9 cellular contexts compared by ENCODE assay signal in genomic region chr13:99086869-99087129, GRCh38.
DNase-seq lines count a peak whose midpoint lies in the region; ATAC-seq and TF ChIP-seq lines count a peak whose summit lies in the region.
"Had no signal": no experiment of that assay in that cellular context is flagged by ENCODE, and none has a peak within 500 bp of the region (broad histone marks: within the 10 kb centered on the region; RNA-seq: fewer than 3 reads in every experiment).

No MANE protein-coding gene starts in this region.

- no peak overlapping the region for H3K27ac Mint-ChIP-seq in central memory CD8-positive, alpha-beta T cell (ENCODE audit: low read depth)

- peak overlapping the region; percentile 72 for H3K4me2 ChIP-seq in SU-DHL-6 (ENCODE audit: low read depth, low read length, poor library complexity, severe bottlenecking)

- no peaks in the 10 kb centered on the region for H4K20me1 ChIP-seq in SU-DHL-6 (ENCODE audit: low read depth, low read length)

- H3K9me3 ChIP-seq in SU-DHL-6 (ENCODE audit: insufficient read depth, low read length) (no peaks in the 10 kb centered on the region), mesodermal cell (ENCODE audit: control insufficient read depth, low read length) (no peaks in the 10 kb centered on the region)

- H3K9ac ChIP-seq in SU-DHL-6 (ENCODE audit: low read length) = peak overlapping the region; percentile 76

- no peaks in the 10 kb centered on the region for H3K27me3 Mint-ChIP-seq in central memory CD8-positive, alpha-beta T cell
- H3K27me3 Mint-ChIP-seq: activated naive CD4-positive, alpha-beta T cell treated with anti-CD3 and anti-CD28 coated beads, Interleukin-2, amount 50 U/mL, for 24 hours had no signal

- H3K79me2 ChIP-seq in SU-DHL-6 (ENCODE audit: insufficient read depth, low read length) = no peaks in the 10 kb centered on the region

- 0 out of 2 replicates have a peak, but pooled peaks cover 3% of the 10 kb centered on the region for H3F3A ChIP-seq in SU-DHL-6 (ENCODE audit: insufficient read depth)

- H3K4me1 ChIP-seq in mesodermal cell (ENCODE audit: control insufficient read depth, insufficient read depth, low read length, poor library complexity, severe bottlenecking) = peaks cover 7% of the 10 kb centered on the region

- H3K4me1 Mint-ChIP-seq in central memory CD8-positive, alpha-beta T cell = peaks cover 33% of the 10 kb centered on the region

- H3K4me3 ChIP-seq in SU-DHL-6 (ENCODE audit: insufficient read depth, low read length, poor library complexity, severe bottlenecking) (peak overlapping the region; percentile 65), mesodermal cell (ENCODE audit: extremely low read depth, insufficient read depth, low read length, poor library complexity, severe bottlenecking) (peak overlapping the region; percentile 64)

- TF ChIP-seq CTCF in SU-DHL-6 (IDR thresholded peaks at IDR 0.05; ENCODE audit: insufficient read depth, low read length, poor library complexity, severe bottlenecking) = no peak

- H3K27ac ChIP-seq in SU-DHL-6 (ENCODE audit: low read depth, low read length) (peak overlapping the region; percentile 48), mesodermal cell (ENCODE audit: low read depth, low read length, severe bottlenecking) (no peak overlapping the region), temporal lobe (ENCODE audit: low read depth, low read length) (peak overlapping the region; percentile 89)

- ATAC-seq in GM19043 (IDR thresholded peaks at IDR 0.05; ENCODE audit: low read depth, unreplicated experiment) (peak; percentile 18), HG02981 (IDR thresholded peaks at IDR 0.05; ENCODE audit: unreplicated experiment) (peak; percentile 15)
- ATAC-seq in central memory CD8-positive, alpha-beta T cell (replicated peaks; ENCODE audit: extremely low read depth, poor library complexity, severe bottlenecking) = peak; percentile 6

- H3K36me3 ChIP-seq in SU-DHL-6 (ENCODE audit: low read length) (no peaks in the 10 kb centered on the region), mesodermal cell (ENCODE audit: control insufficient read depth, insufficient read depth, low read length) (no peaks in the 10 kb centered on the region)

- peak overlapping the region; percentile 93 for H2AFZ ChIP-seq in SU-DHL-6 (ENCODE audit: low read depth, low read length, severe bottlenecking)

- H3K27me3 ChIP-seq in SU-DHL-6 (ENCODE audit: low read length) = no peaks in the 10 kb centered on the region

- H3K4me3 Mint-ChIP-seq in central memory CD8-positive, alpha-beta T cell = peak overlapping the region; percentile 96

- H3K9me3 Mint-ChIP-seq in central memory CD8-positive, alpha-beta T cell = no peaks in the 10 kb centered on the region
- H3K9me3 Mint-ChIP-seq: activated naive CD4-positive, alpha-beta T cell treated with anti-CD3 and anti-CD28 coated beads, Interleukin-2, amount 50 U/mL, for 24 hours had no signal

- no peaks in the 10 kb centered on the region for H3K9me2 ChIP-seq in SU-DHL-6 (replicated peaks; ENCODE audit: insufficient read depth, low read length)

- peak in 1 of 2 donors; percentile 44 for DNase-seq in central memory CD8-positive, alpha-beta T cell (ENCODE audit: low spot score in 2 of 2)
- no peak for DNase-seq in occipital lobe (lab: John Stamatoyannopoulos, UW)
- DNase-seq in HT-29 (ENCODE audit: low spot score) = no peak

- peaks cover 24% of the 10 kb centered on the region for H3K36me3 Mint-ChIP-seq in central memory CD8-positive, alpha-beta T cell (ENCODE audit: insufficient read depth)
- H3K36me3 Mint-ChIP-seq: activated naive CD4-positive, alpha-beta T cell treated with anti-CD3 and anti-CD28 coated beads, Interleukin-2, amount 50 U/mL, for 24 hours had no signal

- 0 to 1% methylated on average over 21 to 23 of the region's 28 CpGs for WGBS in mesodermal cell (ENCODE audit: insufficient coverage in 2 of 2), 2 experiments
